8 cellular contexts compared by ENCODE assay signal in genomic region chr5:6728011-6728794, GRCh38. TPM values are rescaled to one million over a fixed set of nuclear protein-coding genes. Genes with fewer than 3 reads are reported as not detected.
DNase-seq lines count a peak whose midpoint lies in the region; ATAC-seq and TF ChIP-seq lines count a peak whose summit lies in the region.

No MANE protein-coding gene starts in this region.

- peaks cover 93% of the 10 kb centered on the region for H3K4me1 Mint-ChIP-seq in activated naive CD8-positive, alpha-beta T cell (ENCODE audit: low read depth)

- peaks cover 4% of the 10 kb centered on the region for H3K36me3 Mint-ChIP-seq in activated naive CD8-positive, alpha-beta T cell

- no peak overlapping the region for H3K27ac ChIP-seq in heart left ventricle

- intact Hi-C loops in heart left ventricle (cut with DNase I) = no loop called here

- no peak overlapping the region for H3K4me3 ChIP-seq in heart left ventricle

- H3K4me1 ChIP-seq in heart left ventricle = peaks cover 12 to 96% (median 75%) of the 10 kb centered on the region in 12 donors

- in situ Hi-C loops in GM13977 (cut with MboI; ENCODE audit: low pct_unique_long_range_greater_than_20kb, low sequenced_read_pairs, unreplicated experiment) = loop anchor here (25.0 kb wide), 1 partner anchor 91 kb away; the partner anchor contains the start of genes NSUN2 and SRD5A1

- H3K9me3 Mint-ChIP-seq in activated naive CD8-positive, alpha-beta T cell (ENCODE audit: low read depth) = no peaks in the 10 kb centered on the region

- peaks cover 0 to 20% (median 0%) of the 10 kb centered on the region in 9 donors for H3K36me3 ChIP-seq in heart left ventricle

- TF ChIP-seq CTCF in GM13977 (IDR thresholded peaks at IDR 0.05; ENCODE audit: extremely low read depth, insufficient read depth, missing control alignments) (no peak), heart left ventricle (IDR thresholded peaks at IDR 0.05) (no peak)

- WGBS in heart left ventricle, 4 donors = 88 to 92% (median 89%) methylated on average over 15 to 17 of the region's 17 CpGs

- peak; percentile 79 for DNase-seq in GM13977 (ENCODE audit: low spot score)
- DNase-seq in heart left ventricle = no peak
- no peak for DNase-seq in AG08395 (ENCODE audit: low spot score)
- DNase-seq in mucosa of gallbladder (ENCODE audit: low spot score) = no peak
- no peak for DNase-seq in HuH-7 (ENCODE audit: low spot score)

- H3K27me3 Mint-ChIP-seq in activated naive CD8-positive, alpha-beta T cell = no peaks in the 10 kb centered on the region

- no peak overlapping the region for H3K4me3 Mint-ChIP-seq in activated naive CD8-positive, alpha-beta T cell

- no peak for TF ChIP-seq POLR2A in heart left ventricle (IDR thresholded peaks at IDR 0.05)

- no peaks in the 10 kb centered on the region for H3K9me3 ChIP-seq in heart left ventricle

- H3K27me3 ChIP-seq in heart left ventricle = no peaks in the 10 kb centered on the region

- ATAC-seq in GM21447 (IDR thresholded peaks at IDR 0.05; ENCODE audit: unreplicated experiment) (peak; percentile 85), HG03571 (IDR thresholded peaks at IDR 0.05; ENCODE audit: unreplicated experiment) (peak; percentile 81), heart left ventricle (no peak)

- H3K27ac Mint-ChIP-seq in activated naive CD8-positive, alpha-beta T cell = peak overlapping the region; percentile 16

RNA-seq across cellular contexts. Expression of gene TENT4A, which starts 15.0 kb away (rescaled TPM):
- total RNA-seq in heart left ventricle = 10 to 100 TPM in 6 of 9 donors, 1 to 10 TPM in 3; 7.0 to 20.3 (median 11.3) TPM
- 1 to 10 TPM; 4.3 to 8.7 TPM for polyA plus RNA-seq in heart left ventricle
- total RNA-seq in mucosa of gallbladder = 19.8 TPM

Comparison
In these comparisons a context has a peak if more than half of its experiments do, and no peak if none do; other contexts are left out.
1. ATAC-seq: peak in GM21447 (single experiment) and HG03571 (single experiment); none in heart left ventricle (0 of 4).